13 cellular contexts compared by ENCODE assay signal in the genomic region with DNA sequence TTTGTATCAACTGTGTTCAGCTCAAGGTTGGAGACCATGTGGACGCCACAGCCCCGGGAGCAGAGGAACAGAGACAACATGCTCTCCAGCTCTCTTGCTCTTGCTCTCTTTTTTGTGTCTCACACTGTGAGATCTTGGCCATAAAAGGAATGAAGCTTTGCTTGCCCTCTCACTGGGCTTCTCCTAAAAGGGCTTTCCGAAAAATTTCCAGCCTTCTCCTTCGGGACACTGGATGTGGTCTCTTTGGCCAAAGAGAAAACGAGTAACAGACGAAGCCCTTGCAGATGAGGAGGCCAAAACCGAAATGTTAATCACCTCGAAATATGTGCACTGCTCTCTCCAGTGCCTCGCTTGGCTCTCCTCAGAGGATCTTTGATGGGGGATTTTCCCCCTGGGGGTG.
A peak's percentile ranks its signal among the peaks of the same experiment; 100 is the strongest.
DNase-seq lines count a peak whose midpoint lies in the region; ATAC-seq, FAIRE-seq and TF ChIP-seq lines count a peak whose summit lies in the region.
"Had no signal": no experiment of that assay in that cellular context is flagged by ENCODE, and none has a peak within 500 bp of the region (broad histone marks: within the 10 kb centered on the region; RNA-seq: fewer than 3 reads in every experiment).

No MANE protein-coding gene starts in this region.

- H3K4me1 ChIP-seq in pancreas: no peaks in the 10 kb centered on the region

- H3K9me3 ChIP-seq in pancreas: no peaks in the 10 kb centered on the region

- H3K36me3 ChIP-seq in pancreas: no peaks in the 10 kb centered on the region

- H3K27ac Mint-ChIP-seq in chondrocyte (ENCODE audit: unreplicated experiment): peak overlapping the region; percentile 73
- H3K27ac Mint-ChIP-seq in type B pancreatic cell: peak overlapping the region; percentile 34
- no peak overlapping the region for H3K27ac Mint-ChIP-seq in activated CD4-positive, alpha-beta memory T cell treated with anti-CD3 and anti-CD28 coated beads for 36 hours
- H3K27ac Mint-ChIP-seq: activated B cell treated with CpG ODN at 0.5 μM for 24 hours; CD8-positive, alpha-beta memory T cell had no signal

- CTCF ChIA-PET in activated CD4-positive, alpha-beta memory T cell treated with anti-CD3 and anti-CD28 coated beads for 36 hours (lab: Charles Lee): no interaction called here

- H3K9me3 Mint-ChIP-seq in chondrocyte (ENCODE audit: low read depth): no peaks in the 10 kb centered on the region
- peaks cover 4% of the 10 kb centered on the region for H3K9me3 Mint-ChIP-seq in type B pancreatic cell
- H3K9me3 Mint-ChIP-seq in activated CD4-positive, alpha-beta memory T cell treated with anti-CD3 and anti-CD28 coated beads for 36 hours: no peaks in the 10 kb centered on the region
- H3K9me3 Mint-ChIP-seq: activated B cell treated with CpG ODN at 0.5 μM for 24 hours; CD8-positive, alpha-beta memory T cell had no signal

- ATAC-seq in left ventricle myocardium superior (peak; percentile 58), pancreas (peak in 3 of 4 donors; percentile 37 to 61 (median 48)), GM18873 (IDR thresholded peaks at IDR 0.05; ENCODE audit: low FRiP score, unreplicated experiment) (no peak)

- H3K4me3 Mint-ChIP-seq in chondrocyte (ENCODE audit: unreplicated experiment) (no peak overlapping the region), type B pancreatic cell (peak overlapping the region; percentile 39)
- no peak overlapping the region for H3K4me3 Mint-ChIP-seq in activated CD4-positive, alpha-beta memory T cell treated with anti-CD3 and anti-CD28 coated beads for 36 hours
- H3K4me3 Mint-ChIP-seq: activated B cell treated with CpG ODN at 0.5 μM for 24 hours; CD8-positive, alpha-beta memory T cell had no signal

- TF ChIP-seq CTCF in chondrocyte (IDR thresholded peaks at IDR 0.05) (no peak), pancreas (IDR thresholded peaks at IDR 0.05) (no peak), type B pancreatic cell (conservative IDR thresholded peaks at IDR 0.05) (no peak)

- peak overlapping the region in 3 of 4 donors; percentile 23 to 29 (median 29) for H3K27ac ChIP-seq in pancreas
- H3K27ac ChIP-seq: SK-N-MC had no signal

- H3K4me3 ChIP-seq in pancreas: no peak overlapping the region
- H3K4me3 ChIP-seq: SK-N-MC had no signal

- H3K4me1 Mint-ChIP-seq in chondrocyte (ENCODE audit: low read depth): peaks cover 30% of the 10 kb centered on the region
- peaks cover 49% of the 10 kb centered on the region for H3K4me1 Mint-ChIP-seq in type B pancreatic cell (ENCODE audit: unreplicated experiment)
- H3K4me1 Mint-ChIP-seq in activated CD4-positive, alpha-beta memory T cell treated with anti-CD3 and anti-CD28 coated beads for 36 hours (ENCODE audit: low read depth): no peaks in the 10 kb centered on the region
- H3K4me1 Mint-ChIP-seq: CD8-positive, alpha-beta memory T cell had no signal

- H3K36me3 Mint-ChIP-seq in chondrocyte (ENCODE audit: low read depth) (no peaks in the 10 kb centered on the region), type B pancreatic cell (no peaks in the 10 kb centered on the region)
- no peaks in the 10 kb centered on the region for H3K36me3 Mint-ChIP-seq in activated CD4-positive, alpha-beta memory T cell treated with anti-CD3 and anti-CD28 coated beads for 36 hours
- H3K36me3 Mint-ChIP-seq: CD8-positive, alpha-beta memory T cell had no signal

- POLR2A ChIA-PET in activated CD4-positive, alpha-beta memory T cell treated with anti-CD3 and anti-CD28 coated beads for 36 hours (lab: Charles Lee): no interaction called here

- no peak for FAIRE-seq in pancreas (lab: Jason Lieb, UNC)

- H3K27me3 ChIP-seq in pancreas: no peaks in the 10 kb centered on the region

- WGBS in pancreas, 2 donors: 53 to 64% methylated on average over 9 of the region's 9 CpGs

- intact Hi-C loops in left ventricle myocardium superior (cut with micrococcal nuclease) (no loop called here), pancreas (cut with DNase I) (no loop called here)
- intact Hi-C loops in activated CD4-positive, alpha-beta memory T cell treated with anti-CD3 and anti-CD28 coated beads for 36 hours (cut with micrococcal nuclease): no loop called here

- no peak for DNase-seq in chondrocyte (ENCODE audit: low spot score)
- peak; percentile 8 for DNase-seq in left ventricle myocardium superior
- no peak for DNase-seq in pancreas
- no peak for DNase-seq in type B pancreatic cell (ENCODE audit: extremely low spot score, unreplicated experiment)
- DNase-seq in stimulated activated CD4-positive, alpha-beta T cell treated with anti-CD3 and anti-CD28 coated beads, Interleukin-2, amount 100 ng/mL, for 48 hours: no peak
- DNase-seq in HuH-7.5 (ENCODE audit: low spot score): no peak
- DNase-seq in activated CD4-positive, alpha-beta memory T cell treated with anti-CD3 and anti-CD28 coated beads for 36 hours: no peak
- DNase-seq: activated B cell treated with CpG ODN at 0.5 μM for 24 hours; CD8-positive, alpha-beta memory T cell; GDM1; NCI-H1436 treated with DMSO at 0.1 percent for 48 hours had no signal

- H3K27me3 Mint-ChIP-seq in chondrocyte (ENCODE audit: low read depth): no peaks in the 10 kb centered on the region
- peaks cover 7% of the 10 kb centered on the region for H3K27me3 Mint-ChIP-seq in type B pancreatic cell
- H3K27me3 Mint-ChIP-seq in activated CD4-positive, alpha-beta memory T cell treated with anti-CD3 and anti-CD28 coated beads for 36 hours: peaks cover 9% of the 10 kb centered on the region
